ENCODE assay signal across 8 cellular contexts in genomic region chr17:47789611-47790520, GRCh38. TPM values are rescaled to one million over a fixed set of nuclear protein-coding genes. Genes with fewer than 3 reads are reported as not detected.
DNase-seq lines count a peak whose midpoint lies in the region; ATAC-seq and TF ChIP-seq lines count a peak whose summit lies in the region.

No MANE protein-coding gene starts in this region.

- peak; percentile 75 for TF ChIP-seq CTCF in GM10266 (IDR thresholded peaks at IDR 0.05; ENCODE audit: control insufficient read depth, insufficient read depth, low read depth, missing control alignments)
- TF ChIP-seq CTCF in endothelial cell (IDR thresholded peaks at IDR 0.05; ENCODE audit: unreplicated experiment), result no peak
- TF ChIP-seq CTCF in mesothelial cell of epicardium (IDR thresholded peaks at IDR 0.05; ENCODE audit: unreplicated experiment), result no peak

- no peak overlapping the region for H3K4me3 Mint-ChIP-seq in endothelial cell (ENCODE audit: unreplicated experiment)
- H3K4me3 Mint-ChIP-seq in mesothelial cell of epicardium, result peak overlapping the region; percentile 49

- H3K27ac Mint-ChIP-seq in endothelial cell (ENCODE audit: unreplicated experiment) (no peak overlapping the region), mesothelial cell of epicardium (no peak overlapping the region)

- no peaks in the 10 kb centered on the region for H3K36me3 Mint-ChIP-seq in endothelial cell (ENCODE audit: low read depth, unreplicated experiment)
- no peaks in the 10 kb centered on the region for H3K36me3 Mint-ChIP-seq in mesothelial cell of epicardium

- H3K4me1 Mint-ChIP-seq in endothelial cell (ENCODE audit: unreplicated experiment) (peaks cover 6% of the 10 kb centered on the region), mesothelial cell of epicardium (peaks cover 3% of the 10 kb centered on the region)

- H3K27me3 Mint-ChIP-seq in endothelial cell (ENCODE audit: unreplicated experiment), result peaks cover 9% of the 10 kb centered on the region
- H3K27me3 Mint-ChIP-seq in mesothelial cell of epicardium (ENCODE audit: low read depth), result peaks cover 92% of the 10 kb centered on the region

- no peak for ATAC-seq in GM21723 (IDR thresholded peaks at IDR 0.05; ENCODE audit: unreplicated experiment)
- no peak for ATAC-seq in GM19328 (IDR thresholded peaks at IDR 0.05; ENCODE audit: unreplicated experiment)

- DNase-seq in GM10266 (ENCODE audit: extremely low spot score) (peak; percentile 79), NCI-H2081 treated with DMSO at 0.1 percent for 48 hours (lab: John Stamatoyannopoulos, UW) (peak; percentile 17), endothelial cell (ENCODE audit: low spot score) (peak; percentile 65), mesothelial cell of epicardium (ENCODE audit: low spot score in 2 of 2, unreplicated experiment in 2 of 2) (peak in 1 of 2 experiments; percentile 60)
- peak; percentile 65 to 72 for DNase-seq in activated CD4-positive, alpha-beta T cell treated with anti-CD3 and anti-CD28 coated beads, Interleukin-2, amount 50 U/mL, for 48 hours
- DNase-seq in stimulated activated CD8-positive, alpha-beta memory T cell treated with anti-CD3 and anti-CD28 coated beads, Interleukin-4, amount 100 ng/mL, for 48 hours, result peak; percentile 77

- H3K9me3 Mint-ChIP-seq in endothelial cell (ENCODE audit: unreplicated experiment) (no peaks in the 10 kb centered on the region), mesothelial cell of epicardium (no peaks in the 10 kb centered on the region)

RNA-seq across cellular contexts. Expression of gene OSBPL7, which starts 31.7 kb away (rescaled TPM):
- total RNA-seq in endothelial cell (ENCODE audit: unreplicated experiment), result 28.0 TPM
- total RNA-seq in mesothelial cell of epicardium, result 21.7 to 25.1 TPM (median 22.0 TPM) in 3 replicates

RNA-seq across cellular contexts. Expression of gene MRPL10, which starts 41.5 kb away (rescaled TPM):
- total RNA-seq in endothelial cell (ENCODE audit: unreplicated experiment) (56.3 TPM), mesothelial cell of epicardium (41.0 to 46.5 TPM (median 45.6 TPM) in 3 replicates)

RNA-seq across cellular contexts. Expression of gene LRRC46, which starts 41.6 kb away (rescaled TPM):
- total RNA-seq in endothelial cell (ENCODE audit: unreplicated experiment), result 1.0 TPM
- 0.16 TPM in 1 of 3 replicates, not detected in the others for total RNA-seq in mesothelial cell of epicardium

RNA-seq across cellular contexts. Expression of gene SCRN2, which starts 51.2 kb away (rescaled TPM):
- total RNA-seq in endothelial cell (ENCODE audit: unreplicated experiment) (44.8 TPM), mesothelial cell of epicardium (49.7 to 50.7 TPM (median 50.7 TPM) in 3 replicates)

RNA-seq across cellular contexts. Expression of gene TBX21, which starts 56.8 kb away (rescaled TPM):
- 0.21 TPM for total RNA-seq in endothelial cell (ENCODE audit: unreplicated experiment)
- total RNA-seq in mesothelial cell of epicardium, result not detected in 3 replicates
